8 cellular contexts compared by ENCODE assay signal in the genomic region with DNA sequence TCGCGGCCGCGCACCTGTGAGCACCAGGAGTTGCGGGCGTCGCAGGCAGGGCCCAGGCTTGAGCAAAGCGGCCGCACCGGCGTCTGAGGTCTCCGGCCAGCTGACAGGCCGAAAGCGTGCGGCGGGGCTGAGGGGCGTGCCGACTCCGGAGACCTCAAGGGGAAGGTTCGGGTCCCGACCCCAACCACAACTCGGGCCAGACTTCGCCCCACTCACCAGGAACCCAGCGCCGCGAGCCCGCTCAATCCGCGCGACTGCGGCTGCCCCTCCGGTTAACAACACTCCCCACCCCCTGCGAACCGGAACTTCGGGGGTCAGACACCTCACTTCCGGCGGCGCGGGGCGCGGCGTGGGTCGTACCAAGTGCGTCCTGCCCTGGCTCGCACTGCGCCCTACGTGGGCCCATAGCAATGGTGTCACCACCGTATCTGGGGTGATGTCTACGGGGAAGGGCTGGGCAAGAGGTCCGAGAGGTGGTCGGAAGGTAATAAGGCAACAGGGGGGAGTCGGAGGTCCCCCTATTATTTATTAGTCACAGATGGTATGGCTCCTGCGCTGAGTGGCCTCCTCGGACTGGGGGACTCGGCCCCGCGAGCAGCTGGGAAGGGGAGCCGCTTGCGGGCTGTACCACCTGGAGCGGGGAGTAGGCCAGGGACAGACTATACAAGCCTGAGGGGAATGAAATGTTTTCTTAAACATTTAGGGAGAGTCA. TPM values are rescaled to one million over a fixed set of nuclear protein-coding genes. Genes with fewer than 3 reads are reported as not detected.
DNase-seq lines count a peak whose midpoint lies in the region; ATAC-seq and TF ChIP-seq lines count a peak whose summit lies in the region.

A gene (minus strand): TSS at position 280 of the 712 bp plus-strand sequence. CDS start 918 bp downstream, outside the sequence.

- ATAC-seq in GM18867 (IDR thresholded peaks at IDR 0.05; ENCODE audit: unreplicated experiment) (peak; percentile 60), HG03097 (IDR thresholded peaks at IDR 0.05; ENCODE audit: low FRiP score, unreplicated experiment) (peak; percentile 54)

- in situ Hi-C loops in T47D (cut with HindIII; ENCODE audit: low pct_unique_long_range_greater_than_20kb, low sequenced_read_pairs): no loop called here

- no peak for TF ChIP-seq CTCF in VCaP (conservative IDR thresholded peaks at IDR 0.05)

- peak within 1 kb of the TSS; percentile 100 for H3K27ac ChIP-seq in VCaP

- DNase-seq in A172 (ENCODE audit: low spot score) (peak; percentile 74), NCI-H2171 treated with DMSO at 0.1 percent for 48 hours (lab: John Stamatoyannopoulos, UW) (peak; percentile 92), T47D (ENCODE audit: low read depth in 1 of 2, low spot score in 1 of 2) (peak; percentile 91 to 96), iPS-NIHi7 (ENCODE audit: extremely low spot score) (peak; percentile 87), smooth muscle cell of the brain vasculature (ENCODE audit: low read depth, low spot score) (peak; percentile 65)

RNA-seq across cellular contexts. Expression of the gene that starts here (rescaled TPM):
- 17.0 and 30.6 TPM in 2 replicates for total RNA-seq in A172 (2014; rRNA removed; shearing (Covaris generic))

Comparison
In these comparisons a context has a peak if more than half of its experiments do, and no peak if none do; other contexts are left out.
1. Peak in every context shown above with its lines: DNase-seq, ATAC-seq and H3K27ac ChIP-seq.